ENCODE assay signal across 8 cellular contexts in the genomic region with DNA sequence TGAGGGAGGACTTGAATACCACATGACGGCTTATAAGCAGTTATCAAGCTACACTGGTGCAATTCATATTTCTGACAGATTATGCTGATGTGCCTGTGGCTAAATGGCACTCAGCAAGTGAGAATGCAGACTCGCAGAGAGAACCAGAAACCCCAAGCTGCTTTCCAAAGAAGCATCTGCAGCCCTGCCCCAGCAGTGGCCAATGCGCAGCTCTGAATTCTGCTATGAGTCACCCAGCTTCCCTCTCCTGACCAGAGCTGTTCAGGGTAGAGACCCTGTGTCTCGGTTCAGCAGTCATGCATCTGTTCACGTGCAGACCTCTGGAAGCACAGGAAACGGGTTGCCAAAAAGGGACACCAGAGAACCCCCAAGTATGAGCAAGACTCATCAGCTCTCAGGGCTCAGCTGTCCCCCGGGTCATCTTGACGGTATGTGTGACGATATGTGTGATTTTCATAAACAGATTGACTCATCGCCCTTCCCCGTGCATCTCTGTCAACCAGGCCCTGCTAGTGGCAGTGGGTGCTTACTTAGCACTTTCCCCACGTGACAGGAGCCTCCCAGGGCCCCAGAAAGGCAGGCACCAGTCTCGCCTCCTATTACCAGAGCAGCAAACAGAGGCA.
DNase-seq lines count a peak whose midpoint lies in the region; ATAC-seq and TF ChIP-seq lines count a peak whose summit lies in the region.

No MANE protein-coding gene starts in this region.

- POLR2A ChIA-PET in activated CD8-positive, alpha-beta T cell treated with anti-CD3 and anti-CD28 coated beads, Interleukin-2, amount 10 ng/mL, durations not matched to agents 7 days and 5 days (lab: Charles Lee), result interaction anchor here (1.4 to 3.6 kb wide), 4 partner anchors 9 to 74 kb away, joined by 4 to 17 read pairs (median 7); no protein-coding TSS in a partner anchor

- H3K36me3 ChIP-seq in effector memory CD4-positive, alpha-beta T cell (ENCODE audit: control insufficient read depth, insufficient read depth, low read length), result peaks cover 6% of the 10 kb centered on the region
- H3K36me3 ChIP-seq in muscle layer of duodenum (ENCODE audit: control insufficient read depth in 1 of 2, insufficient read depth in 2 of 2, low read length in 2 of 2), result no peaks in the 10 kb centered on the region

- H3K27ac ChIP-seq in effector memory CD4-positive, alpha-beta T cell (ENCODE audit: insufficient read depth, low read length, poor library complexity, severe bottlenecking), result peak overlapping the region; percentile 90
- H3K27ac ChIP-seq in muscle layer of duodenum (ENCODE audit: low read length), result peak overlapping the region; percentile 91

- H3K36me3 Mint-ChIP-seq in activated CD8-positive, alpha-beta T cell treated with anti-CD3 and anti-CD28 coated beads, Interleukin-2, amount 10 ng/mL, durations not matched to agents 7 days and 5 days (ENCODE audit: low read depth), result peaks cover 34% of the 10 kb centered on the region

- H3K27me3 Mint-ChIP-seq in activated CD8-positive, alpha-beta T cell treated with anti-CD3 and anti-CD28 coated beads, Interleukin-2, amount 10 ng/mL, durations not matched to agents 7 days and 5 days (ENCODE audit: low read depth), result no peaks in the 10 kb centered on the region

- H3K27me3 ChIP-seq in effector memory CD4-positive, alpha-beta T cell (replicated peaks; ENCODE audit: control insufficient read depth, insufficient read depth, low read length, poor library complexity, severe bottlenecking), result no peaks in the 10 kb centered on the region
- H3K27me3 ChIP-seq in muscle layer of duodenum (ENCODE audit: low read depth, low read length), result no peaks in the 10 kb centered on the region

- no peaks in the 10 kb centered on the region for H3K9me3 Mint-ChIP-seq in activated CD8-positive, alpha-beta T cell treated with anti-CD3 and anti-CD28 coated beads, Interleukin-2, amount 10 ng/mL, durations not matched to agents 7 days and 5 days (ENCODE audit: insufficient read depth)

- H3K27ac Mint-ChIP-seq in activated CD8-positive, alpha-beta T cell treated with anti-CD3 and anti-CD28 coated beads, Interleukin-2, amount 10 ng/mL, durations not matched to agents 7 days and 5 days, result peak overlapping the region; percentile 92

- no peaks in the 10 kb centered on the region for H3K9me3 ChIP-seq in effector memory CD4-positive, alpha-beta T cell (ENCODE audit: control insufficient read depth, low read length)
- H3K9me3 ChIP-seq in muscle layer of duodenum (ENCODE audit: control insufficient read depth in 1 of 2, low read length in 2 of 2), result no peaks in the 10 kb centered on the region

- CTCF ChIA-PET in activated CD8-positive, alpha-beta T cell treated with anti-CD3 and anti-CD28 coated beads, Interleukin-2, amount 10 ng/mL, durations not matched to agents 7 days and 5 days (lab: Charles Lee), result interaction anchor here (0.9 to 3.0 kb wide), 13 partner anchors 10 to 143 kb away, joined by 3 to 19 read pairs (median 5); no protein-coding TSS in a partner anchor

- H3K4me1 Mint-ChIP-seq in activated CD8-positive, alpha-beta T cell treated with anti-CD3 and anti-CD28 coated beads, Interleukin-2, amount 10 ng/mL, durations not matched to agents 7 days and 5 days (ENCODE audit: low read depth), result peaks cover 89% of the 10 kb centered on the region

- ATAC-seq in activated CD8-positive, alpha-beta T cell treated with anti-CD3 and anti-CD28 coated beads, Interleukin-2, amount 10 ng/mL, durations not matched to agents 7 days and 5 days, result peak; percentile 87

- TF ChIP-seq CTCF in GM10266 (IDR thresholded peaks at IDR 0.05; ENCODE audit: control insufficient read depth, insufficient read depth, low read depth, missing control alignments) (no peak), HFF-Myc (IDR thresholded peaks at IDR 0.05; ENCODE audit: low read depth, low read length, missing control alignments) (no peak)

- DNase-seq in GM10266 (ENCODE audit: extremely low spot score) (peak; percentile 84), HFF-Myc (ENCODE audit: extremely low read depth, low read depth) (peak; percentile 91), NCI-H446 (lab: John Stamatoyannopoulos, UW) (peak; percentile 69 to 85), NCI-H1436 treated with DMSO at 0.1 percent for 48 hours (lab: John Stamatoyannopoulos, UW) (no peak)
- DNase-seq in activated CD8-positive, alpha-beta T cell treated with anti-CD3 and anti-CD28 coated beads, Interleukin-2, amount 10 ng/mL, durations not matched to agents 7 days and 5 days, result peak; percentile 89
- DNase-seq in effector memory CD4-positive, alpha-beta T cell, result peak; percentile 76 to 93 (median 85)
- peak; percentile 57 to 81 (median 70) for DNase-seq in stimulated activated naive CD4-positive, alpha-beta T cell (lab: John Stamatoyannopoulos, UW)

- H3K4me3 ChIP-seq in HFF-Myc (replicated peaks; ENCODE audit: low read depth, low read length) (peak overlapping the region; percentile 8; the same call in 1 of the 2 replicates), muscle layer of duodenum (ENCODE audit: low read depth in 1 of 2, low read length in 2 of 2) (peak overlapping the region in 1 of 2 donors; percentile 40)
- H3K4me3 ChIP-seq in effector memory CD4-positive, alpha-beta T cell (ENCODE audit: insufficient read depth, low read depth, low read length, poor library complexity, severe bottlenecking), result no peak overlapping the region

- peak overlapping the region; percentile 54 for H3K4me3 Mint-ChIP-seq in activated CD8-positive, alpha-beta T cell treated with anti-CD3 and anti-CD28 coated beads, Interleukin-2, amount 10 ng/mL, durations not matched to agents 7 days and 5 days

- H3K4me1 ChIP-seq in effector memory CD4-positive, alpha-beta T cell (ENCODE audit: control insufficient read depth, insufficient read depth, low read length, poor library complexity, severe bottlenecking), result peaks cover 46% of the 10 kb centered on the region
- peaks cover 67 to 82% of the 10 kb centered on the region in 2 donors for H3K4me1 ChIP-seq in muscle layer of duodenum (ENCODE audit: control insufficient read depth in 1 of 2, insufficient read depth in 2 of 2, low read length in 2 of 2)
